Comparison of ENCODE assay signal across 1 cellular context in the genomic region with DNA sequence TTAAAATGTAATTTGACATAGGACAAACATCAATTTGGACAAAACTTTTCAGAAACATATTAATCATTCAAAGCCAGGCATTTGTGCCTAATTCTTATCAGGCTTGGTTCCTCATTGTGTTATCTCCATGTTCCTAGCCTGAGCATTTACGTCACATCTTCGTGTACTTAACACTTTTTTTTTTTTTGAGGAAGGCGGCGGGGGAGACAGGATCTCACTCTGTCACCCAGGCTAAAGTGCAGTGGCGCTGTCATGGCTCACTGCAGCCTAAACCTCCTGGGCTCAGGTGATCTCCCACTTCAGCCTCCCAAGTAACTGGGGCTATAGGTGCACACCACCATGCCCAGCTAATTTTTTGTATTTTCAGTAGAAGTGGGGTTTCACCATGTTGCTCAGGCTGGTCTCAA.
TF ChIP-seq lines count a peak whose summit lies in the region.

No MANE protein-coding gene starts in this region.

TF ChIP-seq in K562, 482 proteins besides CTCF, POLR2A, EP300 and RAD21 (continued from another document and continues in another):
- TF ChIP-seq SFPQ (IDR thresholded peaks at IDR 0.05; ENCODE audit: low read depth, low read length) (no peak), GTF2E2 (tag; IDR thresholded peaks at IDR 0.05) (0 out of 2 replicates have a peak, but pooled peaks have one; percentile 41), MECOM (CRISPR knock-in tag; IDR thresholded peaks at IDR 0.05) (no peak), SMAD4 (CRISPR knock-in tag; conservative IDR thresholded peaks at IDR 0.05) (peak; percentile 50; the same call in 1 of the 2 replicates), NFIC (IDR thresholded peaks at IDR 0.05) (peak; percentile 48), GABPB2 (CRISPR knock-in tag; conservative IDR thresholded peaks at IDR 0.05) (no peak), CCNT2 (IDR thresholded peaks at IDR 0.05; ENCODE audit: borderline replicate concordance, extremely low read depth, insufficient read length, low read depth, low read length) (peak; percentile 49), ERF (CRISPR knock-in tag; IDR thresholded peaks at IDR 0.05) (0 out of 2 replicates have a peak, but pooled peaks have one; percentile 20), KLF16 (IDR thresholded peaks at IDR 0.05) (peak; percentile 78), NFIX (CRISPR knock-in tag; IDR thresholded peaks at IDR 0.05; ENCODE audit: low read depth) (no peak), NRF1 (conservative IDR thresholded peaks at IDR 0.05 in 1 of 2, IDR thresholded peaks at IDR 0.05 in 1 of 2) (peak; percentile 52 to 59; a peak in 3 of 4 replicates), ARID4B (CRISPR knock-in tag; IDR thresholded peaks at IDR 0.05) (no peak), SOX6 (IDR thresholded peaks at IDR 0.05) (peak; percentile 75), POLR2AphosphoS2 (IDR thresholded peaks at IDR 0.05; ENCODE audit: low read length) (peak; percentile 82; the same call in 1 of the 2 replicates), NBN (IDR thresholded peaks at IDR 0.05; ENCODE audit: low read depth) (0 out of 2 replicates have a peak, but pooled peaks have one; percentile 67), CC2D1A (IDR thresholded peaks at IDR 0.05) (no peak), FOSL1 (tag; conservative IDR thresholded peaks at IDR 0.05) (0 out of 2 replicates have a peak, but pooled peaks have one; percentile 35), ZSCAN29 (IDR thresholded peaks at IDR 0.05) (no peak), ZBTB1 (CRISPR knock-in tag; IDR thresholded peaks at IDR 0.05; ENCODE audit: borderline replicate concordance, low read depth) (no peak), CCAR2 (IDR thresholded peaks at IDR 0.05; ENCODE audit: low read depth, low read length) (no peak), MTA1 (IDR thresholded peaks at IDR 0.05; ENCODE audit: borderline replicate concordance) (peak; percentile 67; the same call in 1 of the 2 replicates), CBFB (CRISPR knock-in tag; IDR thresholded peaks at IDR 0.05) (no peak), PHF20 (IDR thresholded peaks at IDR 0.05; ENCODE audit: partially characterized antibody) (no peak), MBD2 (IDR thresholded peaks at IDR 0.05; ENCODE audit: borderline replicate concordance, low read depth) (peak; percentile 31; the same call in 1 of the 2 replicates), ZNF41 (CRISPR knock-in tag; conservative IDR thresholded peaks at IDR 0.05) (0 out of 2 replicates have a peak, but pooled peaks have one; percentile 1), TRIM24 (IDR thresholded peaks at IDR 0.05) (peak; percentile 56 to 76), CBX3 (IDR thresholded peaks at IDR 0.05; ENCODE audit: borderline replicate concordance in 1 of 2, low read length in 2 of 2) (peak in 1 of 2 experiments; percentile 28; a peak in 1 of 3 replicates), ZNF589 (CRISPR knock-in tag; IDR thresholded peaks at IDR 0.05; ENCODE audit: low read depth) (peak; percentile 51; the same call in 1 of the 2 replicates), ZNF318 (IDR thresholded peaks at IDR 0.05; ENCODE audit: borderline replicate concordance in 1 of 2, low read depth in 1 of 2) (0 out of 4 replicates have a peak, but pooled peaks of 1 of the 2 experiments have one; percentile 51), ZKSCAN8 (CRISPR knock-in tag; IDR thresholded peaks at IDR 0.05) (peak; percentile 23; the same call in 1 of the 2 replicates), ATF1 (CRISPR knock-in tag; IDR thresholded peaks at IDR 0.05) (no peak), ATF1 (tag; IDR thresholded peaks at IDR 0.05) (peak; percentile 96), DPF2 (IDR thresholded peaks at IDR 0.05) (peak; percentile 94), U2AF2 (optimal IDR thresholded peaks at IDR 0.05; ENCODE audit: low read depth, low read length) (no peak), E2F3 (CRISPR knock-in tag; IDR thresholded peaks at IDR 0.05) (no peak), ZNF780A (CRISPR knock-in tag; IDR thresholded peaks at IDR 0.05) (no peak)
- TF ChIP-seq, protein P1, sequence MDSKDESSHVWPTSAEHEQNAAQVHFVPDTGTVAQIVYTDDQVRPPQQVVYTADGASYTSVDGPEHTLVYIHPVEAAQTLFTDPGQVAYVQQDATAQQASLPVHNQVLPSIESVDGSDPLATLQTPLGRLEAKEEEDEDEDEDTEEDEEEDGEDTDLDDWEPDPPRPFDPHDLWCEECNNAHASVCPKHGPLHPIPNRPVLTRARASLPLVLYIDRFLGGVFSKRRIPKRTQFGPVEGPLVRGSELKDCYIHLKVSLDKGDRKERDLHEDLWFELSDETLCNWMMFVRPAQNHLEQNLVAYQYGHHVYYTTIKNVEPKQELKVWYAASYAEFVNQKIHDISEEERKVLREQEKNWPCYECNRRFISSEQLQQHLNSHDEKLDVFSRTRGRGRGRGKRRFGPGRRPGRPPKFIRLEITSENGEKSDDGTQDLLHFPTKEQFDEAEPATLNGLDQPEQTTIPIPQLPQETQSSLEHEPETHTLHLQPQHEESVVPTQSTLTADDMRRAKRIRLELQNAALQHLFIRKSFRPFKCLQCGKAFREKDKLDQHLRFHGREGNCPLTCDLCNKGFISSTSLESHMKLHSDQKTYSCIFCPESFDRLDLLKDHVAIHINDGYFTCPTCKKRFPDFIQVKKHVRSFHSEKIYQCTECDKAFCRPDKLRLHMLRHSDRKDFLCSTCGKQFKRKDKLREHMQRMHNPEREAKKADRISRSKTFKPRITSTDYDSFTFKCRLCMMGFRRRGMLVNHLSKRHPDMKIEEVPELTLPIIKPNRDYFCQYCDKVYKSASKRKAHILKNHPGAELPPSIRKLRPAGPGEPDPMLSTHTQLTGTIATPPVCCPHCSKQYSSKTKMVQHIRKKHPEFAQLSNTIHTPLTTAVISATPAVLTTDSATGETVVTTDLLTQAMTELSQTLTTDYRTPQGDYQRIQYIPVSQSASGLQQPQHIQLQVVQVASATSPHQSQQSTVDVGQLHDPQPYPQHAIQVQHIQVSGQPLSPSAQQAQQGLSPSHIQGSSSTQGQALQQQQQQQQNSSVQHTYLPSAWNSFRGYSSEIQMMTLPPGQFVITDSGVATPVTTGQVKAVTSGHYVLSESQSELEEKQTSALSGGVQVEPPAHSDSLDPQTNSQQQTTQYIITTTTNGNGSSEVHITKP (IDR thresholded peaks at IDR 0.05; ENCODE audit: partially characterized antibody), result peak; percentile 19
- TF ChIP-seq, protein P2, sequence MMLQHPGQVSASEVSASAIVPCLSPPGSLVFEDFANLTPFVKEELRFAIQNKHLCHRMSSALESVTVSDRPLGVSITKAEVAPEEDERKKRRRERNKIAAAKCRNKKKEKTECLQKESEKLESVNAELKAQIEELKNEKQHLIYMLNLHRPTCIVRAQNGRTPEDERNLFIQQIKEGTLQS (IDR thresholded peaks at IDR 0.05), result no peak
- TF ChIP-seq, protein P2 (CRISPR knock-in tag; conservative IDR thresholded peaks at IDR 0.05), result no peak
